Comparison of ENCODE assay signal across 2 cellular contexts in genomic region chr2:188003800-188004199, GRCh38.
TF ChIP-seq lines count a peak whose summit lies in the region.

No MANE protein-coding gene starts in this region.

TF ChIP-seq in liver, 16 proteins besides CTCF, POLR2A, EP300 and RAD21 (continued from another document):
- no peak for TF ChIP-seq REST (IDR thresholded peaks at IDR 0.05)
- peak; percentile 34 for TF ChIP-seq SP1 (IDR thresholded peaks at IDR 0.05)
- no peak for TF ChIP-seq JUND (IDR thresholded peaks at IDR 0.05)
- no peak for TF ChIP-seq RXRA (IDR thresholded peaks at IDR 0.05)
- TF ChIP-seq TAF1 (conservative IDR thresholded peaks at IDR 0.05), result no peak
- peak; percentile 37 for TF ChIP-seq HNF4G (IDR thresholded peaks at IDR 0.05)
- no peak for TF ChIP-seq GABPA (IDR thresholded peaks at IDR 0.05 in 1 of 2, conservative IDR thresholded peaks at IDR 0.05 in 1 of 2)

TF ChIP-seq in HepG2, 621 proteins besides CTCF, POLR2A, EP300 and RAD21 (continued from another document):
- TF ChIP-seq ZNF142 (CRISPR knock-in tag; IDR thresholded peaks at IDR 0.05) (no peak), ZNF703 (CRISPR knock-in tag; IDR thresholded peaks at IDR 0.05; ENCODE audit: borderline replicate concordance) (no peak), CREB1 (IDR thresholded peaks at IDR 0.05) (no peak), CREB1 (CRISPR knock-in tag; IDR thresholded peaks at IDR 0.05) (no peak), TBX2 (CRISPR knock-in tag; IDR thresholded peaks at IDR 0.05; ENCODE audit: borderline replicate concordance) (no peak), SMYD3 (CRISPR knock-in tag; IDR thresholded peaks at IDR 0.05) (no peak), KDM1A (CRISPR knock-in tag; IDR thresholded peaks at IDR 0.05) (no peak), ZNF782 (CRISPR knock-in tag; IDR thresholded peaks at IDR 0.05; ENCODE audit: borderline replicate concordance) (no peak)
